Comparison of ENCODE assay signal across 24 cellular contexts in the genomic region with DNA sequence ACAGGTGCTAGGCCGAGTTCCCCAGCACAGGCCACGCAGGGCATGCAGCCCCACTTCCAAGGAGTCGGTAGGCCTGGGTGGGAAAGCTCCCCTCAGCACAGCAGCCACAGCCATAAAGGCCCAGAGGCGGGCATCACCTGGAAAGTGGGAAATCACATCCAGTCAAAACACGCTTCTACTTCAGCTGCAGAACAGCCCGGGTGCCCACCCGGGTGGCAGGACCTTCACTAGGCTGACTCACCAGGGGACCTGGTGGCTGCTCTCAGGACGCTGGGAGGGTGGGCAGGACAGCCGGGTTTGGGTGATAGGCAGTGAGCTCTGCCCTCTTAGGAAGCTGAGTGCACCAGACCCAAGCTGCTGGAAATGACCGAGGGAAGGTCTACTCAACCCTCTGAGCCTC. TPM values are rescaled to one million over a fixed set of nuclear protein-coding genes. Genes with fewer than 3 reads are reported as not detected.
A peak's percentile ranks its signal among the peaks of the same experiment; 100 is the strongest.
DNase-seq lines count a peak whose midpoint lies in the region; ATAC-seq and TF ChIP-seq lines count a peak whose summit lies in the region.
"Had no signal": no experiment of that assay in that cellular context is flagged by ENCODE, and none has a peak within 500 bp of the region (broad histone marks: within the 10 kb centered on the region; RNA-seq: fewer than 3 reads in every experiment).

No MANE protein-coding gene starts in this region.

- POLR2A ChIA-PET in MCF 10A (lab: Yijun Ruan, JAX) = interaction anchor here (1.4 kb wide), 1 partner anchor 13 kb away, joined by 7 read pairs; no protein-coding TSS in a partner anchor

- no peak overlapping the region for H3K4me3 ChIP-seq in breast epithelium
- H3K4me3 ChIP-seq in osteoblast (ENCODE audit: insufficient read depth, low read length) = no peak overlapping the region

- peak overlapping the region; percentile 27 for H3K27ac Mint-ChIP-seq in MCF 10A (ENCODE audit: low read depth, unreplicated experiment)
- H3K27ac Mint-ChIP-seq in dendritic cell treated with granulocyte-macrophage colony-stimulating factor and Interleukin-4, amounts not matched to agents 40 ng/mL and 50 ng/mL, for 4 days = peak overlapping the region; percentile 87

- no peaks in the 10 kb centered on the region for H3K36me3 Mint-ChIP-seq in MCF 10A (ENCODE audit: insufficient read depth, unreplicated experiment)
- H3K36me3 Mint-ChIP-seq in dendritic cell treated with granulocyte-macrophage colony-stimulating factor and Interleukin-4, amounts not matched to agents 40 ng/mL and 50 ng/mL, for 4 days (ENCODE audit: low read depth) = peaks cover 78% of the 10 kb centered on the region

- no peak for TF ChIP-seq POLR2A in breast epithelium (IDR thresholded peaks at IDR 0.05)

- BruUV-seq in MCF 10A (replicated peaks; lab: Mats Ljungman, UMichigan) = no TSS peak

- H3K4me3 Mint-ChIP-seq in MCF 10A (ENCODE audit: unreplicated experiment) = no peak overlapping the region
- peak overlapping the region; percentile 59 for H3K4me3 Mint-ChIP-seq in dendritic cell treated with granulocyte-macrophage colony-stimulating factor and Interleukin-4, amounts not matched to agents 40 ng/mL and 50 ng/mL, for 4 days
- H3K4me3 Mint-ChIP-seq: CD4-positive, CD25-positive, alpha-beta regulatory T cell had no signal

- no peaks in the 10 kb centered on the region for H3K9me3 Mint-ChIP-seq in MCF 10A (ENCODE audit: unreplicated experiment)
- no peaks in the 10 kb centered on the region for H3K9me3 Mint-ChIP-seq in dendritic cell treated with granulocyte-macrophage colony-stimulating factor and Interleukin-4, amounts not matched to agents 40 ng/mL and 50 ng/mL, for 4 days
- H3K9me3 Mint-ChIP-seq: CD4-positive, CD25-positive, alpha-beta regulatory T cell; IgD-negative memory B cell had no signal

- TF ChIP-seq CTCF in MCF 10A (IDR thresholded peaks at IDR 0.05; ENCODE audit: unreplicated experiment) (no peak), breast epithelium (IDR thresholded peaks at IDR 0.05) (no peak), osteoblast (IDR thresholded peaks at IDR 0.05; ENCODE audit: extremely low read depth, low read depth, low read length) (no peak)

- CTCF ChIA-PET in MCF 10A (lab: Yijun Ruan, JAX) = interaction anchor here (0.5 to 0.6 kb wide), 2 partner anchors 282 to 1085 kb away, joined by 3 read pairs; no protein-coding TSS in a partner anchor

- intact Hi-C loops in MCF 10A (cut with micrococcal nuclease) = no loop called here
- intact Hi-C loops in breast epithelium (cut with DNase I; ENCODE audit: low total_unique reads) = loop anchor here (10.0 kb wide), 1 partner anchor 69 kb away; a partner anchor contains a TSS
- intact Hi-C loops in dendritic cell treated with granulocyte-macrophage colony-stimulating factor and Interleukin-4, amounts not matched to agents 40 ng/mL and 50 ng/mL, for 4 days (cut with micrococcal nuclease) = loop anchor here (5.0 kb wide), 1 partner anchor 66 kb away; no protein-coding TSS in a partner anchor

- H3K36me3 ChIP-seq in breast epithelium (no peaks in the 10 kb centered on the region), osteoblast (ENCODE audit: insufficient read depth, low read length) (no peaks in the 10 kb centered on the region)

- no peak for DNase-seq in MCF 10A (ENCODE audit: unreplicated experiment)
- DNase-seq in breast epithelium (ENCODE audit: low spot score in 2 of 2) = no peak
- peak; percentile 44 for DNase-seq in osteoblast (ENCODE audit: insufficient read length, low spot score, missing footprints)
- no peak for DNase-seq in activated effector memory CD4-positive, alpha-beta T cell treated with anti-CD3 and anti-CD28 coated beads, Interleukin-2, amount 50 U/mL, for 16 hours
- no peak for DNase-seq in NCI-H2029 treated with DMSO at 0.1 percent for 48 hours (lab: John Stamatoyannopoulos, UW)
- no peak for DNase-seq in Ammon's horn (ENCODE audit: low spot score)
- DNase-seq: ACHN; CD4-positive, CD25-positive, alpha-beta regulatory T cell; DMS 273 treated with DMSO at 0.1 percent for 48 hours; DMS79 treated with DMSO at 0.1 percent for 48 hours; GOT3; NCI-H1694 treated with DMSO at 0.1 percent for 48 hours; NCI-H446 treated with DMSO at 0.1 percent for 48 hours; NCI-H526 treated with DMSO at 0.1 percent for 48 hours; NK-92 treated with Interleukin-12 subunit alpha and Interleukin-12 subunit beta, amount 100 ng/mL, for 24 hours; OCI-M1 had no signal

- no peak overlapping the region for H2AFZ ChIP-seq in osteoblast (ENCODE audit: low read length)

- H3K4me2 ChIP-seq in osteoblast (ENCODE audit: insufficient read depth, low read length) = no peak overlapping the region

- H3K27me3 ChIP-seq in breast epithelium = no peaks in the 10 kb centered on the region
- H3K27me3 ChIP-seq in osteoblast (ENCODE audit: insufficient read depth, low read length) = no peaks in the 10 kb centered on the region

- H3K4me1 Mint-ChIP-seq in MCF 10A (ENCODE audit: insufficient read depth, unreplicated experiment) = peaks cover 12% of the 10 kb centered on the region
- H3K4me1 Mint-ChIP-seq in dendritic cell treated with granulocyte-macrophage colony-stimulating factor and Interleukin-4, amounts not matched to agents 40 ng/mL and 50 ng/mL, for 4 days (ENCODE audit: low read depth) = peaks cover 98% of the 10 kb centered on the region

- H4K20me1 ChIP-seq in osteoblast (ENCODE audit: insufficient read depth, low read length) = peaks cover 26% of the 10 kb centered on the region

- H3K4me1 ChIP-seq in breast epithelium (peaks cover 0 to 3% of the 10 kb centered on the region in 2 donors), osteoblast (ENCODE audit: insufficient read depth, low read length) (no peaks in the 10 kb centered on the region)

- H3K27ac ChIP-seq in breast epithelium (no peak overlapping the region), osteoblast (ENCODE audit: low read depth, low read length) (no peak overlapping the region)
- H3K27ac ChIP-seq: 22Rv1 had no signal

- H3K79me2 ChIP-seq in osteoblast (ENCODE audit: insufficient read depth, low read length) = peaks cover 15% of the 10 kb centered on the region

- no peaks in the 10 kb centered on the region for H3K27me3 Mint-ChIP-seq in MCF 10A (ENCODE audit: insufficient read depth, unreplicated experiment)
- no peaks in the 10 kb centered on the region for H3K27me3 Mint-ChIP-seq in dendritic cell treated with granulocyte-macrophage colony-stimulating factor and Interleukin-4, amounts not matched to agents 40 ng/mL and 50 ng/mL, for 4 days
- H3K27me3 Mint-ChIP-seq: IgD-negative memory B cell had no signal

- no peak for ATAC-seq in GM21737 (IDR thresholded peaks at IDR 0.05; ENCODE audit: unreplicated experiment)
- ATAC-seq: HCT116, Right ventricle myocardium inferior had no signal

- H3K9me3 ChIP-seq in breast epithelium (no peaks in the 10 kb centered on the region), osteoblast (ENCODE audit: low read depth, low read length) (no peaks in the 10 kb centered on the region)

RNA-seq across cellular contexts. Expression of a gene that starts 7.3 kb away (rescaled TPM):
- total RNA-seq in MCF 10A (2022) = 61.9 and 63.4 TPM in 2 replicates
- 10 to 100 TPM; 29.4 to 45.3 (median 35.1) TPM for total RNA-seq in breast epithelium
- total RNA-seq in osteoblast = 31.8 and 43.4 TPM in 2 replicates

RNA-seq across cellular contexts. Expression of a gene that starts 51.4 kb away (rescaled TPM):
- total RNA-seq in MCF 10A (2022) = not detected in 2 replicates
- total RNA-seq in breast epithelium = not detected
- not detected in 2 replicates for total RNA-seq in osteoblast
- total RNA-seq: CD4-positive, CD25-positive, alpha-beta regulatory T cell; SK-MEL-5; T-helper 1 cell treated with Interleukin-12 subunit alpha and Interleukin-12 subunit beta and Interleukin-4 antibody, amounts not matched to agents 30 ng/mL and 1 ng/mL, for 36 hours had no signal
